ENCODE assay signal across 1 cellular context in the genomic region with DNA sequence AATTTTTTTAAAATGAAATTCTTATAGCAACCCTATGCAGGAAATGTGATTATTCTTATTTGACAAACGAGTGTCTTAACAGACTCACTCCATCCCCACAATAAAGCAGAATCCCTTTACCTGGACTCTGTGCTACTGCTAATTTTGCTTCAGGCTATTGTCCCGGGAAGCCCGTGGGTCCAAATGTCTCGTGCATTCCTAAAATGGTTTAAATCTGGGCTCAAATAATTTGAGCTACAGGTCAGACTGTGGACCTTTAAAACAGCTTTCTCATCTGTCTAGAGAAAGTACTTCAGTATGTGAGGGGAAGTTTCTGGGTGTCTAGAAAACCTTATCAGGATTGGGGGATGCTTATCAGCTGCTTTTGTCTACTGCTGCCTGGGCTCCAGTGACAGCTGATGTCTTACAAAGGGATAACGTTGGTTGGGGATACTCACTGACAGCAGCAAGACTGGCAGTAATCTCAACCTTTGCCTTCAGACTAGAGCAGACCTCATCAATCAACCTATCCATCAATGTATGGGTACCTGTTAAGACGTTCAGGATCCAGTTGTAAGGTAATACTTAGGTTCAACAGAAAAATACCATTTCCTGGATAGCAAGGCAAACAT.
TF ChIP-seq lines count a peak whose summit lies in the region.

No MANE protein-coding gene starts in this region.

TF ChIP-seq in GM23338, 12 proteins besides CTCF, POLR2A, EP300 and RAD21 (continued from another document):
- TF ChIP-seq, protein P1, sequence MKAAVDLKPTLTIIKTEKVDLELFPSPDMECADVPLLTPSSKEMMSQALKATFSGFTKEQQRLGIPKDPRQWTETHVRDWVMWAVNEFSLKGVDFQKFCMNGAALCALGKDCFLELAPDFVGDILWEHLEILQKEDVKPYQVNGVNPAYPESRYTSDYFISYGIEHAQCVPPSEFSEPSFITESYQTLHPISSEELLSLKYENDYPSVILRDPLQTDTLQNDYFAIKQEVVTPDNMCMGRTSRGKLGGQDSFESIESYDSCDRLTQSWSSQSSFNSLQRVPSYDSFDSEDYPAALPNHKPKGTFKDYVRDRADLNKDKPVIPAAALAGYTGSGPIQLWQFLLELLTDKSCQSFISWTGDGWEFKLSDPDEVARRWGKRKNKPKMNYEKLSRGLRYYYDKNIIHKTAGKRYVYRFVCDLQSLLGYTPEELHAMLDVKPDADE (IDR thresholded peaks at IDR 0.05), result no peak
- TF ChIP-seq ZNF114 (CRISPR knock-in tag; IDR thresholded peaks at IDR 0.05), result no peak
- TF ChIP-seq, protein P2, sequence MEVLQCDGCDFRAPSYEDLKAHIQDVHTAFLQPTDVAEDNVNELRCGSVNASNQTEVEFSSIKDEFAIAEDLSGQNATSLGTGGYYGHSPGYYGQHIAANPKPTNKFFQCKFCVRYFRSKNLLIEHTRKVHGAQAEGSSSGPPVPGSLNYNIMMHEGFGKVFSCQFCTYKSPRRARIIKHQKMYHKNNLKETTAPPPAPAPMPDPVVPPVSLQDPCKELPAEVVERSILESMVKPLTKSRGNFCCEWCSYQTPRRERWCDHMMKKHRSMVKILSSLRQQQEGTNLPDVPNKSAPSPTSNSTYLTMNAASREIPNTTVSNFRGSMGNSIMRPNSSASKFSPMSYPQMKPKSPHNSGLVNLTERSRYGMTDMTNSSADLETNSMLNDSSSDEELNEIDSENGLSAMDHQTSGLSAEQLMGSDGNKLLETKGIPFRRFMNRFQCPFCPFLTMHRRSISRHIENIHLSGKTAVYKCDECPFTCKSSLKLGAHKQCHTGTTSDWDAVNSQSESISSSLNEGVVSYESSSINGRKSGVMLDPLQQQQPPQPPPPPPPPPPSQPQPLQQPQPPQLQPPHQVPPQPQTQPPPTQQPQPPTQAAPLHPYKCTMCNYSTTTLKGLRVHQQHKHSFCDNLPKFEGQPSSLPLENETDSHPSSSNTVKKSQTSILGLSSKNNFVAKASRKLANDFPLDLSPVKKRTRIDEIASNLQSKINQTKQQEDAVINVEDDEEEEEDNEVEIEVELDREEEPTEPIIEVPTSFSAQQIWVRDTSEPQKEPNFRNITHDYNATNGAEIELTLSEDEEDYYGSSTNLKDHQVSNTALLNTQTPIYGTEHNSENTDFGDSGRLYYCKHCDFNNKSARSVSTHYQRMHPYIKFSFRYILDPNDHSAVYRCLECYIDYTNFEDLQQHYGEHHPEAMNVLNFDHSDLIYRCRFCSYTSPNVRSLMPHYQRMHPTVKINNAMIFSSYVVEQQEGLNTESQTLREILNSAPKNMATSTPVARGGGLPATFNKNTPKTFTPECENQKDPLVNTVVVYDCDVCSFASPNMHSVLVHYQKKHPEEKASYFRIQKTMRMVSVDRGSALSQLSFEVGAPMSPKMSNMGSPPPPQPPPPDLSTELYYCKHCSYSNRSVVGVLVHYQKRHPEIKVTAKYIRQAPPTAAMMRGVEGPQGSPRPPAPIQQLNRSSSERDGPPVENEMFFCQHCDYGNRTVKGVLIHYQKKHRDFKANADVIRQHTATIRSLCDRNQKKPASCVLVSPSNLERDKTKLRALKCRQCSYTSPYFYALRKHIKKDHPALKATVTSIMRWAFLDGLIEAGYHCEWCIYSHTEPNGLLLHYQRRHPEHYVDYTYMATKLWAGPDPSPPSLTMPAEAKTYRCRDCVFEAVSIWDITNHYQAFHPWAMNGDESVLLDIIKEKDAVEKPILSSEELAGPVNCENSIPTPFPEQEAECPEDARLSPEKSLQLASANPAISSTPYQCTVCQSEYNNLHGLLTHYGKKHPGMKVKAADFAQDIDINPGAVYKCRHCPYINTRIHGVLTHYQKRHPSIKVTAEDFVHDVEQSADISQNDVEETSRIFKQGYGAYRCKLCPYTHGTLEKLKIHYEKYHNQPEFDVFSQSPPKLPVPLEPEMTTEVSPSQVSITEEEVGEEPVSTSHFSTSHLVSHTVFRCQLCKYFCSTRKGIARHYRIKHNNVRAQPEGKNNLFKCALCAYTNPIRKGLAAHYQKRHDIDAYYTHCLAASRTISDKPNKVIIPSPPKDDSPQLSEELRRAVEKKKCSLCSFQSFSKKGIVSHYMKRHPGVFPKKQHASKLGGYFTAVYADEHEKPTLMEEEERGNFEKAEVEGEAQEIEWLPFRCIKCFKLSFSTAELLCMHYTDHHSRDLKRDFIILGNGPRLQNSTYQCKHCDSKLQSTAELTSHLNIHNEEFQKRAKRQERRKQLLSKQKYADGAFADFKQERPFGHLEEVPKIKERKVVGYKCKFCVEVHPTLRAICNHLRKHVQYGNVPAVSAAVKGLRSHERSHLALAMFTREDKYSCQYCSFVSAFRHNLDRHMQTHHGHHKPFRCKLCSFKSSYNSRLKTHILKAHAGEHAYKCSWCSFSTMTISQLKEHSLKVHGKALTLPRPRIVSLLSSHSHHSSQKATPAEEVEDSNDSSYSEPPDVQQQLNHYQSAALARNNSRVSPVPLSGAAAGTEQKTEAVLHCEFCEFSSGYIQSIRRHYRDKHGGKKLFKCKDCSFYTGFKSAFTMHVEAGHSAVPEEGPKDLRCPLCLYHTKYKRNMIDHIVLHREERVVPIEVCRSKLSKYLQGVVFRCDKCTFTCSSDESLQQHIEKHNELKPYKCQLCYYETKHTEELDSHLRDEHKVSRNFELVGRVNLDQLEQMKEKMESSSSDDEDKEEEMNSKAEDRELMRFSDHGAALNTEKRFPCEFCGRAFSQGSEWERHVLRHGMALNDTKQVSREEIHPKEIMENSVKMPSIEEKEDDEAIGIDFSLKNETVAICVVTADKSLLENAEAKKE (CRISPR knock-in tag; IDR thresholded peaks at IDR 0.05), result no peak
